Comparison of ENCODE assay signal across 13 cellular contexts in genomic region chr9:137280478-137281344, GRCh38. TPM values are rescaled to one million over a fixed set of nuclear protein-coding genes. Genes with fewer than 3 reads are reported as not detected.
DNase-seq lines count a peak whose midpoint lies in the region; ATAC-seq, FAIRE-seq and TF ChIP-seq lines count a peak whose summit lies in the region.
"Had no signal": no experiment of that assay in that cellular context is flagged by ENCODE, and none has a peak within 500 bp of the region (broad histone marks: within the 10 kb centered on the region; RNA-seq: fewer than 3 reads in every experiment).

No MANE protein-coding gene starts in this region.

- peak; percentile 43 for ATAC-seq in memory B cell (ENCODE audit: low read depth)
- no peak for ATAC-seq in GM21737 (IDR thresholded peaks at IDR 0.05; ENCODE audit: unreplicated experiment)

- TF ChIP-seq CTCF in AG04450 (IDR thresholded peaks at IDR 0.05; ENCODE audit: low read depth, low read length) (peak; percentile 16; the same call in 1 of the 2 replicates), HFFc6 (IDR thresholded peaks at IDR 0.05) (0 out of 2 replicates have a peak, but pooled peaks have one; percentile 16), H1 (IDR thresholded peaks at IDR 0.05; ENCODE audit: control extremely low read depth in 1 of 3, insufficient read depth in 1 of 3, low read depth in 1 of 3, low read length in 3 of 3) (peak in 2 of 3 experiments; percentile 43 to 65; a peak in 3 of 4 replicates)

- H3K23ac ChIP-seq in H1 (ENCODE audit: insufficient read length): no peak overlapping the region

- H3K36me3 Mint-ChIP-seq in HFFc6 (ENCODE audit: low read depth): peaks cover 11% of the 10 kb centered on the region; the same call in 1 of the 2 replicates
- peaks cover 4% of the 10 kb centered on the region for H3K36me3 Mint-ChIP-seq in memory B cell

- CTCF ChIA-PET in AG04450 (lab: Charles Lee): no interaction called here
- CTCF ChIA-PET in H1 (lab: Charles Lee; ENCODE audit: partially characterized antibody): interaction anchor here (0.8 to 3.8 kb wide), 10 partner anchors 11 to 164 kb away, joined by 3 to 19 read pairs (median 6); partner anchors contain the start of genes EXD3, NOXA1 and NRARP

- H3K27me3 ChIP-seq in AG04450 (ENCODE audit: control insufficient read depth, insufficient read depth, low read length) (no peaks in the 10 kb centered on the region), H1 (replicated peaks in 1 of 4; ENCODE audit: control insufficient read depth in 3 of 4, extremely low read depth in 1 of 4, insufficient read depth in 3 of 4, low read length in 3 of 4) (peaks cover 2 to 27% (median 14%) of the 10 kb centered on the region in 4 experiments; a peak in 6 of 7 replicates)

- H3K27me3 Mint-ChIP-seq in HFFc6 (ENCODE audit: insufficient read depth) (peaks cover 4% of the 10 kb centered on the region; the same call in 1 of the 2 replicates), memory B cell (no peaks in the 10 kb centered on the region)

- peaks cover 0 to 12% (median 0%) of the 10 kb centered on the region in 4 experiments; a peak in 2 of 8 replicates for H3K36me3 ChIP-seq in H1 (ENCODE audit: control insufficient read depth in 2 of 4, insufficient read depth in 4 of 4, low read length in 3 of 4)

- 13% methylated on average over 36 of the region's 85 CpGs; no CpG with 5 or more reads in 1 of the 2 experiments for WGBS in H1 (ENCODE audit: extremely low coverage in 1 of 2, insufficient coverage in 1 of 2, insufficient read length in 1 of 2, insufficient replicate concordance in 2 of 2, low coverage in 1 of 2, low lambda C conversion rate in 2 of 2, missing lambda C conversion rate in 1 of 2), 2 experiments

- H3K14ac ChIP-seq in H1 (ENCODE audit: insufficient read length): no peak overlapping the region

- H4K5ac ChIP-seq in H1 (ENCODE audit: insufficient read length, low read depth, low read length): no peak overlapping the region

- no peak overlapping the region for H2AK5ac ChIP-seq in H1 (ENCODE audit: low read depth, low read length)

- peaks cover 5% of the 10 kb centered on the region; the same call in 1 of the 2 replicates for H3K9me3 ChIP-seq in AG04450 (ENCODE audit: control insufficient read depth, insufficient read depth, low read length)
- no peaks in the 10 kb centered on the region; a peak in 1 of 4 replicates for H3K9me3 ChIP-seq in H1 (ENCODE audit: insufficient read depth in 2 of 2, low read depth in 1 of 2, low read length in 1 of 2)

- no peak overlapping the region for H3K9ac ChIP-seq in H1 (replicated peaks in 1 of 4; ENCODE audit: extremely low read depth in 1 of 4, low read depth in 3 of 4, low read length in 3 of 4)

- no peak overlapping the region for H2BK20ac ChIP-seq in H1 (ENCODE audit: low read length)

- no peak overlapping the region for H2BK12ac ChIP-seq in H1 (ENCODE audit: low read depth, low read length)

- peaks cover 10% of the 10 kb centered on the region for H3K4me1 Mint-ChIP-seq in HFFc6 (ENCODE audit: low read depth)
- peaks cover 21% of the 10 kb centered on the region for H3K4me1 Mint-ChIP-seq in memory B cell

- H3K56ac ChIP-seq in H1 (replicated peaks; ENCODE audit: insufficient read length, low read depth, low read length): no peak overlapping the region

- no peak overlapping the region for H4K91ac ChIP-seq in H1 (replicated peaks; ENCODE audit: insufficient read length, low read length)

- H3K9me3 Mint-ChIP-seq in HFFc6: no peaks in the 10 kb centered on the region
- H3K9me3 Mint-ChIP-seq in memory B cell: no peaks in the 10 kb centered on the region

- peak overlapping the region; percentile 77 to 89 for H3K4me2 ChIP-seq in H1 (ENCODE audit: insufficient read depth in 1 of 2, low read depth in 2 of 2, low read length in 2 of 2)

- no peak for TF ChIP-seq EP300 in H1 (IDR thresholded peaks at IDR 0.05; ENCODE audit: borderline replicate concordance in 1 of 2, low read depth in 2 of 2, low read length in 2 of 2)

- no peak overlapping the region for H2BK5ac ChIP-seq in H1 (ENCODE audit: low read depth, low read length)

- no peak overlapping the region for H3K4me3 ChIP-seq in AG04450 (ENCODE audit: low read depth, low read length)
- peak overlapping the region; percentile 42 to 75 (median 54) for H3K4me3 ChIP-seq in H1 (ENCODE audit: extremely low read depth in 1 of 4, insufficient read depth in 2 of 4, low read depth in 3 of 4, low read length in 4 of 4)

- H3K79me1 ChIP-seq in H1 (ENCODE audit: low read depth, low read length): no peaks in the 10 kb centered on the region; the same call in 1 of the 2 replicates

- H2AFZ ChIP-seq in H1 (ENCODE audit: low read length): no peak overlapping the region

- H3K23me2 ChIP-seq in H1 (ENCODE audit: low read depth, low read length): peaks cover 11% of the 10 kb centered on the region; the same call in 1 of the 2 replicates

- H2BK120ac ChIP-seq in H1 (replicated peaks; ENCODE audit: low read depth, low read length): no peak overlapping the region

- no peak overlapping the region; the same call in 1 of the 2 replicates for H2BK15ac ChIP-seq in H1 (ENCODE audit: low read length)

- H4K20me1 ChIP-seq in H1 (replicated peaks in 1 of 2; ENCODE audit: control insufficient read depth in 1 of 2, insufficient read depth in 2 of 2, low read length in 2 of 2): peaks cover 0 to 8% of the 10 kb centered on the region in 2 experiments

- no peak for FAIRE-seq in H1 (lab: Jason Lieb, UNC)

- no peak overlapping the region for H3K4me3 Mint-ChIP-seq in HFFc6
- H3K4me3 Mint-ChIP-seq in memory B cell: no peak overlapping the region

- peaks cover 0 to 21% (median 17%) of the 10 kb centered on the region in 4 experiments; a peak in 6 of 7 replicates for H3K4me1 ChIP-seq in H1 (replicated peaks in 1 of 4; ENCODE audit: control insufficient read depth in 3 of 4, insufficient read depth in 4 of 4, low read length in 3 of 4)

- peak overlapping the region; percentile 25 for H4K8ac ChIP-seq in H1 (ENCODE audit: extremely low read depth, insufficient read depth, low read length)

- H3K18ac ChIP-seq in H1 (ENCODE audit: extremely low read depth, low read length): peak overlapping the region; percentile 83

- H3K27ac ChIP-seq in AG04450 (ENCODE audit: low read depth, low read length) (no peak overlapping the region), H1 (ENCODE audit: low read depth, low read length) (no peak overlapping the region)
- H3K27ac ChIP-seq: C4-2B had no signal

- H3K4ac ChIP-seq in H1 (replicated peaks; ENCODE audit: insufficient read length, low read depth, low read length): peak overlapping the region; percentile 78

- H3K27ac Mint-ChIP-seq in HFFc6: no peak overlapping the region
- no peak overlapping the region for H3K27ac Mint-ChIP-seq in memory B cell

- POLR2A ChIA-PET in AG04450 (lab: Yijun Ruan, JAX): no interaction called here
- POLR2A ChIA-PET in H1 (lab: Charles Lee; ENCODE audit: partially characterized antibody): interaction anchor here (0.8 to 47.8 kb wide), 11 partner anchors 8 to 142 kb away, joined by 3 to 1462 read pairs (median 4); partner anchors contain the start of genes CYSRT1, EXD3, NDOR1 and NELFB

- no peak for TF ChIP-seq POLR2A in H1 (IDR thresholded peaks at IDR 0.05; ENCODE audit: control extremely low read depth in 1 of 2, low read depth in 2 of 2, low read length in 2 of 2)

- peak in 1 of 2 experiments; percentile 40; a peak in 1 of 4 replicates for TF ChIP-seq RAD21 in H1 (IDR thresholded peaks at IDR 0.05 in 1 of 2, conservative IDR thresholded peaks at IDR 0.05 in 1 of 2; ENCODE audit: low read depth in 2 of 2, low read length in 2 of 2)

- no peak for DNase-seq in AG04450 (ENCODE audit: low read depth, low spot score)
- DNase-seq in HFFc6: no peak
- DNase-seq in H1 (ENCODE audit: low read depth in 1 of 2, low spot score in 2 of 2): peak in 1 of 2 experiments; percentile 78
- DNase-seq in memory B cell (ENCODE audit: low spot score in 2 of 2): no peak
- DNase-seq in activated CD4-positive, alpha-beta T cell treated with anti-CD3 and anti-CD28 coated beads for 4 hours: no peak
- no peak for DNase-seq in DMS114 treated with DMSO at 0.1 percent for 48 hours (lab: John Stamatoyannopoulos, UW; ENCODE audit: unreplicated experiment)
- DNase-seq in NCI-H446 treated with DMSO at 0.1 percent for 48 hours (lab: John Stamatoyannopoulos, UW): no peak
- DNase-seq: activated gamma-delta T cell, NCI-H345, T-helper 9 cell had no signal

- no peaks in the 10 kb centered on the region for H3K79me2 ChIP-seq in H1 (ENCODE audit: control insufficient read depth in 1 of 2, insufficient read depth in 2 of 2, low read length in 2 of 2)

RNA-seq across cellular contexts. Expression of gene TOR4A, which starts 3.2 kb away (rescaled TPM):
- polyA plus RNA-seq in AG04450 (2011; rRNA removed) (14.1 and 18.7 TPM in 2 replicates), H1 (2011; rRNA removed) (8.4 and 11.4 TPM in 2 replicates)
- polyA minus RNA-seq in AG04450 (2011; rRNA and poly(A)+ RNA removed): 10.9 and 14.8 TPM in 2 replicates
- 10 to 100 TPM; 58.4 to 76.2 (median 62.2) TPM for total RNA-seq in HFFc6 (2021; fragmentation: NEBNext Ultra II Directional; extraction: Animal tissue kit (Norgen Biotek cat#: 25700))
- total RNA-seq in H1 (2021; fragmentation: NEBNext Ultra II Directional; extraction: Animal tissue kit (Norgen Biotek cat#: 25700)): 9.2 and 9.3 TPM in 2 replicates
- 6.6 TPM for polyA plus RNA-seq in H1 (2011; cell fraction: cytosol; rRNA removed)
- 11.1 TPM for polyA plus RNA-seq in H1 (2011; cell fraction: nucleus; rRNA removed)
- 3.5 to 6.6 TPM (median 5.8 TPM) in 4 replicates for polyA plus RNA-seq in H1 (2012, experiment 1 of 2)
- polyA plus RNA-seq in H1 (2012, experiment 2 of 2): 5.1 TPM
- polyA plus RNA-seq in H1 (2013, experiment 1 of 2): 12.1 TPM
- 12.3 TPM for polyA plus RNA-seq in H1 (2013, experiment 2 of 2)
- polyA minus RNA-seq in H1 (2011; rRNA and poly(A)+ RNA removed): 2.7 TPM in 2 replicates
- 10.6 TPM for polyA minus RNA-seq in H1 (2011; cell fraction: cytosol; rRNA and poly(A)+ RNA removed)
- 9.7 TPM for polyA minus RNA-seq in H1 (2011; cell fraction: nucleus; rRNA and poly(A)+ RNA removed)

RNA-seq across cellular contexts. Expression of gene NRARP, which starts 21.4 kb away (rescaled TPM):
- polyA plus RNA-seq in AG04450 (2011; rRNA removed) (0.17 and 0.22 TPM in 2 replicates), H1 (2011; rRNA removed) (32.5 and 52.0 TPM in 2 replicates)
- not detected in 2 replicates for polyA minus RNA-seq in AG04450 (2011; rRNA and poly(A)+ RNA removed)
- total RNA-seq in HFFc6 (2021; fragmentation: NEBNext Ultra II Directional; extraction: Animal tissue kit (Norgen Biotek cat#: 25700)): under 1 TPM in 5 of 6 experiments, not detected in 1; 0.09 to 0.36 (median 0.17) TPM
- total RNA-seq in H1 (2021; fragmentation: NEBNext Ultra II Directional; extraction: Animal tissue kit (Norgen Biotek cat#: 25700)): 35.4 and 37.2 TPM in 2 replicates
- polyA plus RNA-seq in H1 (2011; cell fraction: cytosol; rRNA removed): 27.2 TPM
- polyA plus RNA-seq in H1 (2011; cell fraction: nucleus; rRNA removed): 23.8 TPM
- 13.6 to 21.0 TPM (median 17.4 TPM) in 4 replicates for polyA plus RNA-seq in H1 (2012, experiment 1 of 2)
- polyA plus RNA-seq in H1 (2012, experiment 2 of 2): 10.2 TPM
- 18.6 TPM for polyA plus RNA-seq in H1 (2013, experiment 1 of 2)
- polyA plus RNA-seq in H1 (2013, experiment 2 of 2): 18.9 TPM
- polyA minus RNA-seq in H1 (2011; rRNA and poly(A)+ RNA removed): 4.4 and 6.2 TPM in 2 replicates
- 23.5 TPM for polyA minus RNA-seq in H1 (2011; cell fraction: cytosol; rRNA and poly(A)+ RNA removed)
- polyA minus RNA-seq in H1 (2011; cell fraction: nucleus; rRNA and poly(A)+ RNA removed): 36.3 TPM

RNA-seq across cellular contexts. Expression of gene NELFB, which starts 25.6 kb away (rescaled TPM):
- 27.1 and 38.7 TPM in 2 replicates for polyA plus RNA-seq in AG04450 (2011; rRNA removed)
- polyA minus RNA-seq in AG04450 (2011; rRNA and poly(A)+ RNA removed): 21.9 and 23.5 TPM in 2 replicates
- 10 to 100 TPM; 48.5 to 59.9 (median 52.7) TPM for total RNA-seq in HFFc6 (2021; fragmentation: NEBNext Ultra II Directional; extraction: Animal tissue kit (Norgen Biotek cat#: 25700))
- total RNA-seq in H1 (2021; fragmentation: NEBNext Ultra II Directional; extraction: Animal tissue kit (Norgen Biotek cat#: 25700)): 70.8 and 78.0 TPM in 2 replicates
- 57.6 and 86.5 TPM in 2 replicates for polyA plus RNA-seq in H1 (2011; rRNA removed)
- polyA plus RNA-seq in H1 (2011; cell fraction: cytosol; rRNA removed): 76.0 TPM
- polyA plus RNA-seq in H1 (2011; cell fraction: nucleus; rRNA removed): 88.6 TPM
- 60.2 to 87.1 TPM (median 80.4 TPM) in 4 replicates for polyA plus RNA-seq in H1 (2012, experiment 1 of 2)
- polyA plus RNA-seq in H1 (2012, experiment 2 of 2): 79.8 TPM
- 37.9 TPM for polyA plus RNA-seq in H1 (2013, experiment 1 of 2)
- 37.5 TPM for polyA plus RNA-seq in H1 (2013, experiment 2 of 2)
- polyA minus RNA-seq in H1 (2011; rRNA and poly(A)+ RNA removed): 38.7 and 47.9 TPM in 2 replicates
- 49.8 TPM for polyA minus RNA-seq in H1 (2011; cell fraction: cytosol; rRNA and poly(A)+ RNA removed)
- polyA minus RNA-seq in H1 (2011; cell fraction: nucleus; rRNA and poly(A)+ RNA removed): 27.2 TPM

RNA-seq across cellular contexts. Expression of gene STPG3, which starts 29.6 kb away (rescaled TPM):
- polyA plus RNA-seq in AG04450 (2011; rRNA removed): not detected in 2 replicates
- not detected in 2 replicates for polyA minus RNA-seq in AG04450 (2011; rRNA and poly(A)+ RNA removed)
- total RNA-seq in HFFc6 (2021; fragmentation: NEBNext Ultra II Directional; extraction: Animal tissue kit (Norgen Biotek cat#: 25700)): not detected
- not detected in 2 replicates for total RNA-seq in H1 (2021; fragmentation: NEBNext Ultra II Directional; extraction: Animal tissue kit (Norgen Biotek cat#: 25700))
- polyA plus RNA-seq in H1 (2011; rRNA removed): 0.14 TPM in 1 of 2 replicates, not detected in the other
- polyA plus RNA-seq in H1 (2011; cell fraction: cytosol; rRNA removed): not detected
- polyA plus RNA-seq in H1 (2011; cell fraction: nucleus; rRNA removed): 0.43 TPM
- 0.42 to 0.67 TPM (median 0.61 TPM) in 3 of 4 replicates, not detected in the other for polyA plus RNA-seq in H1 (2012, experiment 1 of 2)
- polyA plus RNA-seq in H1 (2012, experiment 2 of 2): 0.30 TPM
- 0.06 TPM for polyA plus RNA-seq in H1 (2013, experiment 1 of 2)
- not detected for polyA plus RNA-seq in H1 (2013, experiment 2 of 2)
- polyA minus RNA-seq in H1 (2011; rRNA and poly(A)+ RNA removed): not detected in 2 replicates
- polyA minus RNA-seq in H1 (2011; cell fraction: cytosol; rRNA and poly(A)+ RNA removed): not detected
- polyA minus RNA-seq in H1 (2011; cell fraction: nucleus; rRNA and poly(A)+ RNA removed): not detected
- polyA plus RNA-seq: esophagus had no signal

RNA-seq across cellular contexts. Expression of gene TUBB4B, which starts 39.6 kb away (rescaled TPM):
- polyA plus RNA-seq in AG04450 (2011; rRNA removed) (223 and 262 TPM in 2 replicates), H1 (2011; rRNA removed) (280 and 342 TPM in 2 replicates)
- 180 and 232 TPM in 2 replicates for polyA minus RNA-seq in AG04450 (2011; rRNA and poly(A)+ RNA removed)
- total RNA-seq in HFFc6 (2021; fragmentation: NEBNext Ultra II Directional; extraction: Animal tissue kit (Norgen Biotek cat#: 25700)): 100 to 1,000 TPM; 415 to 760 (median 681) TPM
- 307 and 311 TPM in 2 replicates for total RNA-seq in H1 (2021; fragmentation: NEBNext Ultra II Directional; extraction: Animal tissue kit (Norgen Biotek cat#: 25700))
- 348 TPM for polyA plus RNA-seq in H1 (2011; cell fraction: cytosol; rRNA removed)
- 340 TPM for polyA plus RNA-seq in H1 (2011; cell fraction: nucleus; rRNA removed)
- polyA plus RNA-seq in H1 (2012, experiment 1 of 2): 226 to 351 TPM (median 341 TPM) in 4 replicates
- 349 TPM for polyA plus RNA-seq in H1 (2012, experiment 2 of 2)
- polyA plus RNA-seq in H1 (2013, experiment 1 of 2): 214 TPM
- polyA plus RNA-seq in H1 (2013, experiment 2 of 2): 205 TPM
- 150 and 158 TPM in 2 replicates for polyA minus RNA-seq in H1 (2011; rRNA and poly(A)+ RNA removed)
- 145 TPM for polyA minus RNA-seq in H1 (2011; cell fraction: cytosol; rRNA and poly(A)+ RNA removed)
- polyA minus RNA-seq in H1 (2011; cell fraction: nucleus; rRNA and poly(A)+ RNA removed): 92.9 TPM

Comparison
In these comparisons a context has a peak if more than half of its experiments do, and no peak if none do; other contexts are left out.
1. RNA of gene NRARP, which starts 21.4 kb away (total RNA-seq): 35.4 to 37.2 TPM in H1; 0.09 to 0.36 TPM in HFFc6; every median in the first group is over 10 times any median in the second.
2. Peak in every context shown above with its lines, with median percentiles within 50 percentile points of each other: CTCF ChIP-seq.